11 cellular contexts compared by ENCODE assay signal in genomic region chr1:154716012-154716411, GRCh38.
DNase-seq lines count a peak whose midpoint lies in the region; ATAC-seq, FAIRE-seq and TF ChIP-seq lines count a peak whose summit lies in the region.
"Had no signal": no experiment of that assay in that cellular context is flagged by ENCODE, and none has a peak within 500 bp of the region (broad histone marks: within the 10 kb centered on the region; RNA-seq: fewer than 3 reads in every experiment).

No MANE protein-coding gene starts in this region.

- DNase-seq in GM18507 (ENCODE audit: extremely low spot score, insufficient read length, low read depth) (peak; percentile 42), NOMO-1 (lab: John Stamatoyannopoulos, UW; ENCODE audit: unreplicated experiment in 2 of 2) (peak; percentile 47 to 90), trophoblast cell (peak; percentile 60), prostate gland (ENCODE audit: low spot score) (no peak), nephron progenitor cell (no peak), HK-2 (ENCODE audit: unreplicated experiment) (no peak)
- DNase-seq in effector memory CD8-positive, alpha-beta T cell, result peak; percentile 15 to 43 (median 38)
- DNase-seq: cerebellar nuclear complex, MG63 had no signal

- TF ChIP-seq POLR2A in prostate gland (IDR thresholded peaks at IDR 0.05), result no peak

- H3K18ac ChIP-seq in trophoblast cell (ENCODE audit: low read length), result no peak overlapping the region

- H3K23ac ChIP-seq in trophoblast cell (ENCODE audit: low read length), result no peak overlapping the region

- no peak overlapping the region for H2BK5ac ChIP-seq in trophoblast cell (ENCODE audit: low read depth, low read length, poor library complexity)

- H4K12ac ChIP-seq in trophoblast cell (ENCODE audit: low read depth, low read length), result no peak overlapping the region

- H3K4me1 ChIP-seq in trophoblast cell (ENCODE audit: control insufficient read depth in 1 of 2, insufficient read depth in 2 of 2, low read length in 2 of 2) (peaks cover 0 to 2% of the 10 kb centered on the region in 2 experiments), prostate gland (replicated peaks) (no peaks in the 10 kb centered on the region)

- H2BK12ac ChIP-seq in trophoblast cell (ENCODE audit: low read length), result no peak overlapping the region

- peak overlapping the region; percentile 19 to 46 for H3K4me3 Mint-ChIP-seq in effector memory CD8-positive, alpha-beta T cell
- H3K4me3 Mint-ChIP-seq in nephron progenitor cell, result no peak overlapping the region
- H3K4me3 Mint-ChIP-seq: mesothelial cell of epicardium had no signal

- no peak overlapping the region for H4K8ac ChIP-seq in trophoblast cell (ENCODE audit: low read depth, low read length)

- peaks cover 4% of the 10 kb centered on the region for H3K36me3 Mint-ChIP-seq in effector memory CD8-positive, alpha-beta T cell (ENCODE audit: insufficient read depth)
- H3K36me3 Mint-ChIP-seq in nephron progenitor cell (ENCODE audit: low read depth), result no peaks in the 10 kb centered on the region
- H3K36me3 Mint-ChIP-seq: mesothelial cell of epicardium had no signal

- H3K9me3 ChIP-seq in trophoblast cell (ENCODE audit: insufficient read depth, low read depth, low read length) (peaks cover 11% of the 10 kb centered on the region), prostate gland (no peaks in the 10 kb centered on the region)
- H3K9me3 ChIP-seq: MG63 had no signal

- peaks cover 9 to 10% of the 10 kb centered on the region in 2 donors for H3K27me3 Mint-ChIP-seq in effector memory CD8-positive, alpha-beta T cell
- peaks cover 24% of the 10 kb centered on the region for H3K27me3 Mint-ChIP-seq in nephron progenitor cell (ENCODE audit: low read depth, poor library complexity)

- no peak overlapping the region for H3K4ac ChIP-seq in trophoblast cell (ENCODE audit: low read depth, low read length)

- H3K79me1 ChIP-seq in trophoblast cell (ENCODE audit: low read length), result no peaks in the 10 kb centered on the region

- no peaks in the 10 kb centered on the region for H3K36me3 ChIP-seq in trophoblast cell (ENCODE audit: control insufficient read depth in 1 of 2, insufficient read depth in 2 of 2, low read length in 2 of 2)
- H3K36me3 ChIP-seq in prostate gland, result no peaks in the 10 kb centered on the region
- H3K36me3 ChIP-seq: MG63 had no signal

- H3K27me3 ChIP-seq in trophoblast cell (ENCODE audit: insufficient read depth, low read length) (no peaks in the 10 kb centered on the region), prostate gland (replicated peaks; ENCODE audit: insufficient read depth) (no peaks in the 10 kb centered on the region)
- H3K27me3 ChIP-seq: MG63 had no signal

- H3K79me2 ChIP-seq in trophoblast cell (ENCODE audit: control insufficient read depth, insufficient read depth, low read length, poor library complexity), result no peaks in the 10 kb centered on the region

- peak overlapping the region in 1 of 2 donors; percentile 47 for H3K27ac Mint-ChIP-seq in effector memory CD8-positive, alpha-beta T cell
- H3K27ac Mint-ChIP-seq in nephron progenitor cell, result no peak overlapping the region

- no peaks in the 10 kb centered on the region for H3K9me3 Mint-ChIP-seq in effector memory CD8-positive, alpha-beta T cell
- H3K9me3 Mint-ChIP-seq in nephron progenitor cell, result no peaks in the 10 kb centered on the region
- H3K9me3 Mint-ChIP-seq: mesothelial cell of epicardium had no signal

- H3K4me2 ChIP-seq in trophoblast cell (ENCODE audit: low read length), result no peak overlapping the region

- no peak overlapping the region for H4K91ac ChIP-seq in trophoblast cell (ENCODE audit: low read depth, low read length)

- peaks cover 16 to 25% of the 10 kb centered on the region in 2 donors for H3K4me1 Mint-ChIP-seq in effector memory CD8-positive, alpha-beta T cell (ENCODE audit: low read depth in 2 of 2)
- peaks cover 13% of the 10 kb centered on the region for H3K4me1 Mint-ChIP-seq in nephron progenitor cell

- H2BK120ac ChIP-seq in trophoblast cell (ENCODE audit: insufficient read depth, low read length, poor library complexity), result no peak overlapping the region

- H2AK5ac ChIP-seq in trophoblast cell (ENCODE audit: low read length), result no peak overlapping the region

- no peak for FAIRE-seq in GM18507 (lab: Jason Lieb, UNC)

- H3K4me3 ChIP-seq in trophoblast cell (ENCODE audit: low read depth, low read length) (no peak overlapping the region), prostate gland (no peak overlapping the region)
- H3K4me3 ChIP-seq: MG63 had no signal

- no peak overlapping the region for H2AFZ ChIP-seq in trophoblast cell (ENCODE audit: insufficient read depth, low read length, poor library complexity)

- TF ChIP-seq CTCF in prostate gland (IDR thresholded peaks at IDR 0.05) (no peak), nephron progenitor cell (IDR thresholded peaks at IDR 0.05) (no peak)

- peak; percentile 98 for ATAC-seq in effector memory CD8-positive, alpha-beta T cell (replicated peaks)
- no peak for ATAC-seq in HG02973 (IDR thresholded peaks at IDR 0.05; ENCODE audit: unreplicated experiment)

- H3K27ac ChIP-seq in trophoblast cell (ENCODE audit: low read depth, low read length) (no peak overlapping the region), prostate gland (no peak overlapping the region)

- no CpG with 5 or more reads among the region's 2 CpGs for WGBS in trophoblast cell (ENCODE audit: extremely low coverage, insufficient coverage, insufficient read length)
- 60% methylated on average over 2 of the region's 2 CpGs for WGBS in prostate gland

- no peak overlapping the region for H3K14ac ChIP-seq in trophoblast cell (ENCODE audit: low read length)

- intact Hi-C loops in prostate gland (cut with DNase I), result no loop called here

- H3K9ac ChIP-seq in trophoblast cell (ENCODE audit: low read length), result no peak overlapping the region

Comparison
In these comparisons a context has a peak if more than half of its experiments do, and no peak if none do; other contexts are left out.
1. DNase-seq: peak in GM18507 (single experiment), NOMO-1 (2 of 2), effector memory CD8-positive, alpha-beta T cell (3 of 3) and trophoblast cell (2 of 2); none in prostate gland (single experiment), nephron progenitor cell (single experiment) and HK-2 (single experiment).